Comparison of ENCODE assay signal across 8 cellular contexts in genomic region chr2:89830341-89831218, GRCh38.
DNase-seq lines count a peak whose midpoint lies in the region; ATAC-seq and TF ChIP-seq lines count a peak whose summit lies in the region.
"Not testable (repeated sequence)": the region's sequence is repeated elsewhere in the genome, so short reads cannot be mapped to it uniquely, and the experiment has no call there.

No MANE protein-coding gene starts in this region.

- ATAC-seq in GM18520 (IDR thresholded peaks at IDR 0.05; ENCODE audit: unreplicated experiment) (peak; percentile 34), GM21360 (IDR thresholded peaks at IDR 0.05; ENCODE audit: unreplicated experiment) (peak; percentile 42), HG02588 (IDR thresholded peaks at IDR 0.05; ENCODE audit: unreplicated experiment) (peak; percentile 43), HG03060 (IDR thresholded peaks at IDR 0.05; ENCODE audit: low read depth, unreplicated experiment) (peak; percentile 29), HG03571 (IDR thresholded peaks at IDR 0.05; ENCODE audit: unreplicated experiment) (peak; percentile 48), right lobe of liver (peak; percentile 47 to 63 (median 55)), upper lobe of right lung (peak; percentile 67)
- ATAC-seq in effector memory CD8-positive, alpha-beta T cell (replicated peaks) = peak; percentile 19

- intact Hi-C loops in right lobe of liver (cut with DNase I); upper lobe of right lung (cut with DNase I): not testable (repeated sequence)

- not testable (repeated sequence) for H3K27me3 Mint-ChIP-seq in effector memory CD8-positive, alpha-beta T cell

- H3K4me3 Mint-ChIP-seq in effector memory CD8-positive, alpha-beta T cell = not testable (repeated sequence)

- peaks cover 8 to 39% of the 10 kb centered on the region in 2 donors for H3K9me3 Mint-ChIP-seq in effector memory CD8-positive, alpha-beta T cell

- H3K27ac Mint-ChIP-seq in effector memory CD8-positive, alpha-beta T cell = not testable (repeated sequence)

- not testable (repeated sequence) for H3K4me1 Mint-ChIP-seq in effector memory CD8-positive, alpha-beta T cell (ENCODE audit: low read depth in 2 of 2)

- not testable (repeated sequence) for H3K27me3 ChIP-seq in right lobe of liver, upper lobe of right lung

- not testable (repeated sequence) for H3K4me1 ChIP-seq in right lobe of liver, upper lobe of right lung

- H3K4me3 ChIP-seq in right lobe of liver, upper lobe of right lung: not testable (repeated sequence)

- TF ChIP-seq CTCF in right lobe of liver (IDR thresholded peaks at IDR 0.05); upper lobe of right lung (IDR thresholded peaks at IDR 0.05): not testable (repeated sequence)

- H3K36me3 ChIP-seq in right lobe of liver, upper lobe of right lung: not testable (repeated sequence)

- WGBS in right lobe of liver (ENCODE audit: insufficient coverage, low coverage, low lambda C conversion rate, missing lambda C conversion rate) = 41% methylated on average over 14 of the region's 14 CpGs

- not testable (repeated sequence) for DNase-seq in effector memory CD8-positive, alpha-beta T cell; right lobe of liver; upper lobe of right lung

- not testable (repeated sequence) for H3K27ac ChIP-seq in right lobe of liver, upper lobe of right lung

- H3K9me3 ChIP-seq in right lobe of liver (peaks cover 0 to 34% (median 9%) of the 10 kb centered on the region in 4 donors), upper lobe of right lung (peaks cover 18% of the 10 kb centered on the region)

- TF ChIP-seq POLR2A in right lobe of liver (IDR thresholded peaks at IDR 0.05) = not testable (repeated sequence)

- H3K36me3 Mint-ChIP-seq in effector memory CD8-positive, alpha-beta T cell (ENCODE audit: insufficient read depth) = not testable (repeated sequence)
